In genomic region chr6:121260651-121261102, GRCh38 we compare ENCODE assay signal across 14 cellular contexts.
DNase-seq lines count a peak whose midpoint lies in the region; ATAC-seq and TF ChIP-seq lines count a peak whose summit lies in the region.
"Had no signal": no experiment of that assay in that cellular context is flagged by ENCODE, and none has a peak within 500 bp of the region (broad histone marks: within the 10 kb centered on the region; RNA-seq: fewer than 3 reads in every experiment).

No MANE protein-coding gene starts in this region.

- POLR2A ChIA-PET in RWPE1 (lab: Yijun Ruan, JAX; ENCODE audit: low non-redundant PET), result no interaction called here
- POLR2A ChIA-PET in naive thymus-derived CD4-positive, alpha-beta T cell (lab: Charles Lee), result no interaction called here

- H3K27ac Mint-ChIP-seq in naive thymus-derived CD4-positive, alpha-beta T cell, result no peak overlapping the region
- H3K27ac Mint-ChIP-seq: activated naive CD8-positive, alpha-beta T cell; T-helper 2 cell treated with Interferon-gamma antibody and Interleukin-4, amounts not matched to agents 5 μg/mL and 100 μg/mL, for 36 hours had no signal

- peaks cover 35 to 85% (median 79%) of the 10 kb centered on the region in 5 donors for H3K36me3 Mint-ChIP-seq in naive thymus-derived CD4-positive, alpha-beta T cell

- no peaks in the 10 kb centered on the region for H3K27me3 Mint-ChIP-seq in naive thymus-derived CD4-positive, alpha-beta T cell
- H3K27me3 Mint-ChIP-seq: activated naive CD8-positive, alpha-beta T cell had no signal

- peak; percentile 32 for ATAC-seq in omental fat pad (ENCODE audit: low FRiP score)
- ATAC-seq in naive thymus-derived CD4-positive, alpha-beta T cell, result no peak
- ATAC-seq: stimulated activated naive CD8-positive, alpha-beta T cell treated with anti-CD3 and anti-CD28 coated beads, Interleukin-15, Interleukin-2, amounts not matched to agents 100 U/mL and 50 U/mL, for 24 hours had no signal

- peaks cover 0 to 12% (median 4%) of the 10 kb centered on the region in 3 experiments for H3K36me3 ChIP-seq in naive thymus-derived CD4-positive, alpha-beta T cell (ENCODE audit: control insufficient read depth in 2 of 3, insufficient read depth in 3 of 3, low read length in 3 of 3)

- intact Hi-C loops in naive thymus-derived CD4-positive, alpha-beta T cell (cut with micrococcal nuclease), result no loop called here

- CTCF ChIA-PET in RWPE1 (lab: Yijun Ruan, JAX), result no interaction called here
- CTCF ChIA-PET in naive thymus-derived CD4-positive, alpha-beta T cell (lab: Charles Lee), result no interaction called here

- DNase-seq in EH (ENCODE audit: low read depth) (peak; percentile 4), RWPE1 (ENCODE audit: low spot score) (no peak), fibroblast of peridontal ligament (ENCODE audit: extremely low read depth) (peak; percentile 62), omental fat pad (ENCODE audit: low spot score) (no peak), NCI-H2227 treated with DMSO at 0.1 percent for 48 hours (lab: John Stamatoyannopoulos, UW) (no peak), NCI-H1417 treated with DMSO at 0.1 percent for 48 hours (lab: John Stamatoyannopoulos, UW) (no peak), occipital lobe (lab: John Stamatoyannopoulos, UW) (no peak)
- DNase-seq in naive thymus-derived CD4-positive, alpha-beta T cell, result no peak
- DNase-seq: GF-D8; hypothalamus; stimulated activated CD4-positive, alpha-beta T cell treated with anti-CD3 and anti-CD28 coated beads, Interleukin-4, amount 100 ng/mL, for 24 hours; stimulated activated naive CD8-positive, alpha-beta T cell treated with anti-CD3 and anti-CD28 coated beads, Interleukin-15, Interleukin-2, amounts not matched to agents 100 U/mL and 50 U/mL, for 24 hours had no signal

- peaks cover 0 to 35% (median 19%) of the 10 kb centered on the region in 11 donors for H3K9me3 Mint-ChIP-seq in naive thymus-derived CD4-positive, alpha-beta T cell

- H3K27ac ChIP-seq in RWPE1, result peak overlapping the region; percentile 27
- H3K27ac ChIP-seq in naive thymus-derived CD4-positive, alpha-beta T cell (ENCODE audit: low read depth, low read length), result no peak overlapping the region

- TF ChIP-seq CTCF in RWPE1 (conservative IDR thresholded peaks at IDR 0.05; ENCODE audit: low read depth) (no peak), omental fat pad (IDR thresholded peaks at IDR 0.05) (no peak)

- peaks cover 0 to 3% (median 0%) of the 10 kb centered on the region in 7 donors for H3K4me1 Mint-ChIP-seq in naive thymus-derived CD4-positive, alpha-beta T cell

- H3K9me3 ChIP-seq in naive thymus-derived CD4-positive, alpha-beta T cell (ENCODE audit: control insufficient read depth in 2 of 3, low read length in 3 of 3), result no peaks in the 10 kb centered on the region

- no peaks in the 10 kb centered on the region for H3K4me1 ChIP-seq in naive thymus-derived CD4-positive, alpha-beta T cell (ENCODE audit: control insufficient read depth in 2 of 2, insufficient read depth in 2 of 2, low read length in 2 of 2)

- no peaks in the 10 kb centered on the region for H3K27me3 ChIP-seq in naive thymus-derived CD4-positive, alpha-beta T cell (ENCODE audit: control insufficient read depth in 2 of 2, insufficient read depth in 2 of 2, low read length in 2 of 2)

- no peak overlapping the region for H3K4me3 Mint-ChIP-seq in naive thymus-derived CD4-positive, alpha-beta T cell
- H3K4me3 Mint-ChIP-seq: activated naive CD8-positive, alpha-beta T cell; T-helper 2 cell treated with Interferon-gamma antibody and Interleukin-4, amounts not matched to agents 5 μg/mL and 100 μg/mL, for 36 hours had no signal

- no peak overlapping the region for H3K4me3 ChIP-seq in naive thymus-derived CD4-positive, alpha-beta T cell (ENCODE audit: low read length)

Comparison
In these comparisons a context has a peak if more than half of its experiments do, and no peak if none do; other contexts are left out.
1. DNase-seq: peak in EH (single experiment) and fibroblast of peridontal ligament (single experiment); none in RWPE1 (single experiment), omental fat pad (single experiment), naive thymus-derived CD4-positive, alpha-beta T cell (0 of 9), NCI-H2227 treated with DMSO at 0.1 percent for 48 hours (single experiment), NCI-H1417 treated with DMSO at 0.1 percent for 48 hours (single experiment) and occipital lobe (single experiment).